13 cellular contexts compared by ENCODE assay signal in genomic region chr3:50873376-50874157, GRCh38.
DNase-seq lines count a peak whose midpoint lies in the region; ATAC-seq and TF ChIP-seq lines count a peak whose summit lies in the region.
"Had no signal": no experiment of that assay in that cellular context is flagged by ENCODE, and none has a peak within 500 bp of the region (broad histone marks: within the 10 kb centered on the region; RNA-seq: fewer than 3 reads in every experiment).

No MANE protein-coding gene starts in this region.

- no peaks in the 10 kb centered on the region for H3K27me3 ChIP-seq in OCI-LY3 (ENCODE audit: low read depth, low read length)
- H3K27me3 ChIP-seq in osteoblast (ENCODE audit: insufficient read depth, low read length) = no peaks in the 10 kb centered on the region

- H3K4me2 ChIP-seq in OCI-LY3 (ENCODE audit: low read length) (peak overlapping the region; percentile 62), osteoblast (ENCODE audit: insufficient read depth, low read length) (no peak overlapping the region)

- DNase-seq in GM12865 (ENCODE audit: low read depth) = peak; percentile 61
- no peak for DNase-seq in NCI-H1092 (lab: John Stamatoyannopoulos, UW)
- DNase-seq in osteoblast (ENCODE audit: insufficient read length, low spot score, missing footprints) = no peak
- DNase-seq in COLO668 (lab: John Stamatoyannopoulos, UW; ENCODE audit: unreplicated experiment) = no peak
- DNase-seq in activated CD4-positive, alpha-beta T cell treated with anti-CD3 and anti-CD28 coated beads, Interleukin-2, amount 50 U/mL, for 48 hours = no peak
- DNase-seq: activated CD4-positive, alpha-beta T cell treated with anti-CD3 and anti-CD28 coated beads for 36 hours; central memory CD4-positive, alpha-beta T cell; NCI-H2081; NCI-H774; T-helper 17 cell had no signal

- H2AFZ ChIP-seq in OCI-LY3 (ENCODE audit: low read depth, low read length) = peak overlapping the region; percentile 61
- H2AFZ ChIP-seq in osteoblast (ENCODE audit: low read length) = no peak overlapping the region

- H3K79me2 ChIP-seq in OCI-LY3 (ENCODE audit: low read length) (no peaks in the 10 kb centered on the region), osteoblast (ENCODE audit: insufficient read depth, low read length) (no peaks in the 10 kb centered on the region)

- TF ChIP-seq CTCF in GM12865 (IDR thresholded peaks at IDR 0.05; ENCODE audit: insufficient read depth, low read depth, low read length, missing control alignments) = no peak
- TF ChIP-seq CTCF in OCI-LY3 (IDR thresholded peaks at IDR 0.05; ENCODE audit: low read depth, low read length) = no peak
- TF ChIP-seq CTCF in osteoblast (IDR thresholded peaks at IDR 0.05; ENCODE audit: extremely low read depth, low read depth, low read length) = no peak

- H3K27ac ChIP-seq in OCI-LY3 (ENCODE audit: low read length) = peak overlapping the region; percentile 95
- H3K27ac ChIP-seq in osteoblast (ENCODE audit: low read depth, low read length) = no peak overlapping the region

- H3K4me1 ChIP-seq in OCI-LY3 (ENCODE audit: low read length) (peaks cover 38% of the 10 kb centered on the region), osteoblast (ENCODE audit: insufficient read depth, low read length) (no peaks in the 10 kb centered on the region)

- H3K9ac ChIP-seq in OCI-LY3 (ENCODE audit: low read length) = peak overlapping the region; percentile 69

- H3K9me3 ChIP-seq in OCI-LY3 (ENCODE audit: insufficient read depth, low read length) (peaks cover 9% of the 10 kb centered on the region; the same call in 1 of the 2 replicates), osteoblast (ENCODE audit: low read depth, low read length) (no peaks in the 10 kb centered on the region)

- no peaks in the 10 kb centered on the region for H4K20me1 ChIP-seq in OCI-LY3 (ENCODE audit: insufficient read depth, low read length)
- H4K20me1 ChIP-seq in osteoblast (ENCODE audit: insufficient read depth, low read length) = no peaks in the 10 kb centered on the region

- H3K4me3 ChIP-seq in GM12865 (ENCODE audit: low read depth, low read length) = no peak overlapping the region
- peak overlapping the region; percentile 49 for H3K4me3 ChIP-seq in OCI-LY3 (ENCODE audit: low read length)
- H3K4me3 ChIP-seq in osteoblast (ENCODE audit: insufficient read depth, low read length) = no peak overlapping the region

- H3K36me3 ChIP-seq in OCI-LY3 (replicated peaks; ENCODE audit: low read depth, low read length) (peaks cover 11% of the 10 kb centered on the region), osteoblast (ENCODE audit: insufficient read depth, low read length) (no peaks in the 10 kb centered on the region)

- peak; percentile 84 for ATAC-seq in GM19395 (IDR thresholded peaks at IDR 0.05; ENCODE audit: unreplicated experiment)
- ATAC-seq in HG02852 (IDR thresholded peaks at IDR 0.05; ENCODE audit: unreplicated experiment) = peak; percentile 88
- ATAC-seq: activated CD4-positive, alpha-beta T cell treated with anti-CD3 and anti-CD28 coated beads for 36 hours; T-helper 17 cell had no signal
